In genomic region chr19:48255376-48256303, GRCh38 we compare ENCODE assay signal across 8 cellular contexts. TPM values are rescaled to one million over a fixed set of nuclear protein-coding genes. Genes with fewer than 3 reads are reported as not detected.
DNase-seq lines count a peak whose midpoint lies in the region; ATAC-seq and TF ChIP-seq lines count a peak whose summit lies in the region.

A gene with protein sequence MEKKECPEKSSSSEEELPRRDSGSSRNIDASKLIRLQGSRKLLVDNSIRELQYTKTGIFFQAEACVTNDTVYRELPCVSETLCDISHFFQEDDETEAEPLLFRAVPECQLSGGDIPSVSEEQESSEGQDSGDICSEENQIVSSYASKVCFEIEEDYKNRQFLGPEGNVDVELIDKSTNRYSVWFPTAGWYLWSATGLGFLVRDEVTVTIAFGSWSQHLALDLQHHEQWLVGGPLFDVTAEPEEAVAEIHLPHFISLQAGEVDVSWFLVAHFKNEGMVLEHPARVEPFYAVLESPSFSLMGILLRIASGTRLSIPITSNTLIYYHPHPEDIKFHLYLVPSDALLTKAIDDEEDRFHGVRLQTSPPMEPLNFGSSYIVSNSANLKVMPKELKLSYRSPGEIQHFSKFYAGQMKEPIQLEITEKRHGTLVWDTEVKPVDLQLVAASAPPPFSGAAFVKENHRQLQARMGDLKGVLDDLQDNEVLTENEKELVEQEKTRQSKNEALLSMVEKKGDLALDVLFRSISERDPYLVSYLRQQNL (minus strand): TSS chr19:48255912. CDS start chr19:48241020, 14,892 bp downstream.

- intact Hi-C loops in vagina (cut with DNase I): no loop called here

- no peaks in the 10 kb centered on the region for H4K20me1 ChIP-seq in hepatocyte (ENCODE audit: insufficient read depth, poor library complexity, severe bottlenecking)

- peak within 1 kb of the TSS; percentile 76 for H3K4me2 ChIP-seq in hepatocyte

- no peaks in the 10 kb centered on the region for H3K9me3 ChIP-seq in hepatocyte (ENCODE audit: low read depth)
- no peaks in the 10 kb centered on the region for H3K9me3 ChIP-seq in vagina

- TF ChIP-seq POLR2A in vagina (IDR thresholded peaks at IDR 0.05): peak in 1 of 2 donors; percentile 28

- DNase-seq in NCI-H2029 (lab: John Stamatoyannopoulos, UW) (peak; percentile 75), T-helper 9 cell (peak; percentile 63), astrocyte of the hippocampus (ENCODE audit: low read depth, low spot score) (peak; percentile 92), hepatocyte (ENCODE audit: low spot score) (peak; percentile 87), vagina (ENCODE audit: extremely low spot score in 2 of 2) (peak in 1 of 2 donors; percentile 89)

- peaks cover 10% of the 10 kb centered on the region for H3K4me1 ChIP-seq in hepatocyte (ENCODE audit: insufficient read depth)
- H3K4me1 ChIP-seq in rectal smooth muscle tissue (ENCODE audit: control insufficient read depth, insufficient read depth, low read length): no peaks in the 10 kb centered on the region
- H3K4me1 ChIP-seq in vagina: peaks cover 29% of the 10 kb centered on the region

- peak within 1 kb of the TSS; percentile 97 for H3K27ac ChIP-seq in hepatocyte
- H3K27ac ChIP-seq in rectal smooth muscle tissue (ENCODE audit: low read depth, low read length): peak within 1 kb of the TSS; percentile 90
- H3K27ac ChIP-seq in vagina: peak within 1 kb of the TSS; percentile 84

- TF ChIP-seq CTCF in GM12875 (IDR thresholded peaks at IDR 0.05; ENCODE audit: borderline replicate concordance, insufficient read depth, low read depth, low read length): no peak
- TF ChIP-seq CTCF in hepatocyte (IDR thresholded peaks at IDR 0.05; ENCODE audit: poor library complexity): no peak
- TF ChIP-seq CTCF in vagina (IDR thresholded peaks at IDR 0.05): peak in 2 of 3 experiments; percentile 5 to 12

- no peaks in the 10 kb centered on the region for H3K9me2 ChIP-seq in hepatocyte (replicated peaks; ENCODE audit: insufficient read depth)

- H3K27me3 ChIP-seq in hepatocyte (no peaks in the 10 kb centered on the region), rectal smooth muscle tissue (ENCODE audit: control insufficient read depth, insufficient read depth, low read length) (no peaks in the 10 kb centered on the region), vagina (no peaks in the 10 kb centered on the region)

- H2AFZ ChIP-seq in hepatocyte: peak within 1 kb of the TSS; percentile 68

- peaks cover 29% of the 10 kb centered on the region for H3K79me2 ChIP-seq in hepatocyte

- no peaks in the 10 kb centered on the region for H3K36me3 ChIP-seq in hepatocyte (replicated peaks; ENCODE audit: insufficient read depth, low read depth)
- H3K36me3 ChIP-seq in rectal smooth muscle tissue (ENCODE audit: control insufficient read depth, insufficient read depth, low read length): no peaks in the 10 kb centered on the region
- H3K36me3 ChIP-seq in vagina: no peaks in the 10 kb centered on the region

- peak; percentile 55 for ATAC-seq in HG02870 (IDR thresholded peaks at IDR 0.05; ENCODE audit: unreplicated experiment)

- 12% methylated on average over 15 of the region's 15 CpGs for WGBS in hepatocyte (ENCODE audit: low lambda C conversion rate, missing lambda C conversion rate)

- H3K4me3 ChIP-seq in GM12875 (ENCODE audit: low read depth, low read length): peak within 1 kb of the TSS; percentile 63
- H3K4me3 ChIP-seq in hepatocyte: peak within 1 kb of the TSS; percentile 74
- H3K4me3 ChIP-seq in rectal smooth muscle tissue (ENCODE audit: low read length): peak within 1 kb of the TSS; percentile 84
- H3K4me3 ChIP-seq in vagina: peak within 1 kb of the TSS; percentile 49 to 62

- H3K9ac ChIP-seq in rectal smooth muscle tissue (ENCODE audit: low read length): peak within 1 kb of the TSS; percentile 50

RNA-seq across cellular contexts. Expression of the gene that starts here (rescaled TPM):
- 17.0 and 18.8 TPM in 2 replicates for total RNA-seq in hepatocyte
- polyA plus RNA-seq in hepatocyte: 7.6 and 10.3 TPM in 2 replicates
- 31.9 TPM for total RNA-seq in vagina

Comparison
In these comparisons a context has a peak if more than half of its experiments do, and no peak if none do; other contexts are left out.
1. CTCF ChIP-seq: peak in vagina (2 of 3); none in GM12875 (single experiment) and hepatocyte (single experiment).
2. Peak in every context shown above with its lines, with median percentiles within 50 percentile points of each other: H3K4me3 ChIP-seq and H3K27ac ChIP-seq.